In the genomic region with DNA sequence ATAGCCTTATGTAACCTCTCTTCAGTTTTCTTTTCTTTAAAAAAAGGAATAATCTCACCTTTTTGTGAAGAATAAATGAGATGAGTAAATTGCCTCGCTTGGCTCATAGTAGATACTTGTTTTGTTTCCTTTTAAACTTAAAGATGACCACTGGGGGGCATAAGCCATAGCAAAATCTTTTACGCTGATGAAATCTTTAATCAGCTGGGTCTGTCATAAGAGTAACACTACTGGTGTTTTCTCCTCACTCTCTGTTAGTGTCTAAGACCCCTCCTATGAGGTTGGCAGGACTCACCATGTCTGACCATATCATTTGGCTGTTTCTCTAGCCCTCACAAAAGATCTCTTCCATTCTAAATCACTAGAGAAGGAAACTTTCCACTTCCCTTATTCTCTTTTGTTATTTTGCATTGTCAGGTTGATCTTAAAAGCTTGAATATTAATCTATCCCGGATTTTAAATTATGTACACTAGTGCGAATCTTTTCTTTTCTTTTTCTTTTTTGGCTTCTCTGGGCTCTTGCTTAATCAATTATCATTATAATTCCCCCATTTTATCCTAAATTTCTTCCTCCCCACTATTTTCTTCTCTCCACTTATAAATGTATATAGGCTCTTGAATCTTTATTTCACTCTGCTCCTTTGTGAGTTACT, we compare ENCODE assay signal across 8 cellular contexts. TPM values are rescaled to one million over a fixed set of nuclear protein-coding genes. Genes with fewer than 3 reads are reported as not detected.
DNase-seq lines count a peak whose midpoint lies in the region; ATAC-seq, FAIRE-seq and TF ChIP-seq lines count a peak whose summit lies in the region.

No MANE protein-coding gene starts in this region.

- H3K23me2 ChIP-seq in H1 (ENCODE audit: low read depth, low read length) = no peaks in the 10 kb centered on the region

- H3K36me3 ChIP-seq in H1 (ENCODE audit: control insufficient read depth in 2 of 4, insufficient read depth in 4 of 4, low read length in 3 of 4) (no peaks in the 10 kb centered on the region), spleen (no peaks in the 10 kb centered on the region)

- WGBS in H1 (ENCODE audit: extremely low coverage in 1 of 2, insufficient coverage in 1 of 2, insufficient read length in 1 of 2, insufficient replicate concordance in 2 of 2, low coverage in 1 of 2, low lambda C conversion rate in 2 of 2, missing lambda C conversion rate in 1 of 2), 2 experiments = 84% methylated on average over 4 of the region's 4 CpGs; no CpG with 5 or more reads in 1 of the 2 experiments
- 39 to 47% (median 43%) methylated on average over 4 of the region's 4 CpGs for WGBS in spleen, 5 donors

- H2BK12ac ChIP-seq in H1 (ENCODE audit: low read depth, low read length) = no peak overlapping the region

- H3K56ac ChIP-seq in H1 (replicated peaks; ENCODE audit: insufficient read length, low read depth, low read length) = no peak overlapping the region

- H3K18ac ChIP-seq in H1 (ENCODE audit: extremely low read depth, low read length) = no peak overlapping the region

- no peak for ATAC-seq in HG03469 (IDR thresholded peaks at IDR 0.05; ENCODE audit: unreplicated experiment)

- no peak for TF ChIP-seq EP300 in H1 (IDR thresholded peaks at IDR 0.05; ENCODE audit: borderline replicate concordance in 1 of 2, low read depth in 2 of 2, low read length in 2 of 2)

- no peak overlapping the region for H2AFZ ChIP-seq in H1 (ENCODE audit: low read length)

- H4K20me1 ChIP-seq in H1 (replicated peaks in 1 of 2; ENCODE audit: control insufficient read depth in 1 of 2, insufficient read depth in 2 of 2, low read length in 2 of 2) = no peaks in the 10 kb centered on the region

- H3K4me2 ChIP-seq in H1 (ENCODE audit: insufficient read depth in 1 of 2, low read depth in 2 of 2, low read length in 2 of 2) = no peak overlapping the region

- H3K27me3 ChIP-seq in H1 (replicated peaks in 1 of 4; ENCODE audit: control insufficient read depth in 3 of 4, extremely low read depth in 1 of 4, insufficient read depth in 3 of 4, low read length in 3 of 4) (no peaks in the 10 kb centered on the region; a peak in 1 of 7 replicates), spleen (replicated peaks in 1 of 7) (no peaks in the 10 kb centered on the region)

- no peak overlapping the region for H3K9ac ChIP-seq in H1 (replicated peaks in 1 of 4; ENCODE audit: extremely low read depth in 1 of 4, low read depth in 3 of 4, low read length in 3 of 4)

- no peak overlapping the region for H2BK5ac ChIP-seq in H1 (ENCODE audit: low read depth, low read length)

- H3K23ac ChIP-seq in H1 (ENCODE audit: insufficient read length) = no peak overlapping the region

- no peak overlapping the region for H4K91ac ChIP-seq in H1 (replicated peaks; ENCODE audit: insufficient read length, low read length)

- no peak overlapping the region for H3K14ac ChIP-seq in H1 (ENCODE audit: insufficient read length)

- TF ChIP-seq POLR2A in GM12891 (IDR thresholded peaks at IDR 0.05; ENCODE audit: low read depth, low read length) (no peak), H1 (IDR thresholded peaks at IDR 0.05; ENCODE audit: control extremely low read depth in 1 of 2, low read depth in 2 of 2, low read length in 2 of 2) (no peak), spleen (IDR thresholded peaks at IDR 0.05) (no peak)

- intact Hi-C loops in spleen (cut with DNase I; ENCODE audit: low total_unique reads) = no loop called here

- no peak overlapping the region for H3K4me3 ChIP-seq in H1 (ENCODE audit: extremely low read depth in 1 of 4, insufficient read depth in 2 of 4, low read depth in 3 of 4, low read length in 4 of 4)
- no peak overlapping the region for H3K4me3 ChIP-seq in spleen

- H3K9me3 ChIP-seq in H1 (ENCODE audit: insufficient read depth in 2 of 2, low read depth in 1 of 2, low read length in 1 of 2) = no peaks in the 10 kb centered on the region
- no peaks in the 10 kb centered on the region for H3K9me3 ChIP-seq in spleen

- no peak overlapping the region for H4K8ac ChIP-seq in H1 (ENCODE audit: extremely low read depth, insufficient read depth, low read length)

- H3K4me1 ChIP-seq in H1 (replicated peaks in 1 of 4; ENCODE audit: control insufficient read depth in 3 of 4, insufficient read depth in 4 of 4, low read length in 3 of 4) (no peaks in the 10 kb centered on the region), spleen (peaks cover 7 to 56% (median 22%) of the 10 kb centered on the region in 6 donors)

- no peak overlapping the region for H4K5ac ChIP-seq in H1 (ENCODE audit: insufficient read length, low read depth, low read length)

- H2BK20ac ChIP-seq in H1 (ENCODE audit: low read length) = no peak overlapping the region

- H3K27ac ChIP-seq in H1 (ENCODE audit: low read depth, low read length) = no peak overlapping the region
- H3K27ac ChIP-seq in spleen = peak overlapping the region in 6 of 8 donors; percentile 51 to 89 (median 80)

- no peaks in the 10 kb centered on the region for H3K79me2 ChIP-seq in H1 (ENCODE audit: control insufficient read depth in 1 of 2, insufficient read depth in 2 of 2, low read length in 2 of 2)

- in situ Hi-C loops in ACHN (cut with HindIII; ENCODE audit: low pct_ligation_motif_present, low pct_unique_long_range_greater_than_20kb, low sequenced_read_pairs) = no loop called here

- H2AK5ac ChIP-seq in H1 (ENCODE audit: low read depth, low read length) = no peak overlapping the region

- H3K4ac ChIP-seq in H1 (replicated peaks; ENCODE audit: insufficient read length, low read depth, low read length) = no peak overlapping the region

- no peak overlapping the region for H2BK120ac ChIP-seq in H1 (replicated peaks; ENCODE audit: low read depth, low read length)

- H3K79me1 ChIP-seq in H1 (ENCODE audit: low read depth, low read length) = no peaks in the 10 kb centered on the region

- peak; percentile 7; a peak in 1 of 4 replicates for TF ChIP-seq RAD21 in H1 (IDR thresholded peaks at IDR 0.05 in 1 of 2, conservative IDR thresholded peaks at IDR 0.05 in 1 of 2; ENCODE audit: low read depth in 2 of 2, low read length in 2 of 2)

- H2BK15ac ChIP-seq in H1 (ENCODE audit: low read length) = no peak overlapping the region

- CTCF ChIA-PET in H1 (lab: Charles Lee; ENCODE audit: partially characterized antibody) = interaction anchor here (0.8 to 3.5 kb wide), 12 partner anchors 10 to 313 kb away, joined by 3 to 16 read pairs (median 4); a partner anchor contains a TSS

- peak; percentile 87 for FAIRE-seq in GM12891 (lab: Jason Lieb, UNC)
- no peak for FAIRE-seq in H1 (lab: Jason Lieb, UNC)

- TF ChIP-seq CTCF in H1 (IDR thresholded peaks at IDR 0.05; ENCODE audit: control extremely low read depth in 1 of 3, insufficient read depth in 1 of 3, low read depth in 1 of 3, low read length in 3 of 3) = peak in 1 of 3 experiments; percentile 15; a peak in 2 of 4 replicates
- peak in 10 of 11 experiments; percentile 20 to 61 (median 48) for TF ChIP-seq CTCF in spleen (IDR thresholded peaks at IDR 0.05 in 8 of 11, conservative IDR thresholded peaks at IDR 0.05 in 3 of 11)

- peak; percentile 68 for DNase-seq in ACHN
- no peak for DNase-seq in GM12891 (ENCODE audit: insufficient read length, low spot score)
- DNase-seq in OCI-M1 (lab: John Stamatoyannopoulos, UW) = peak; percentile 97
- DNase-seq in H1 (ENCODE audit: low read depth in 1 of 2, low spot score in 2 of 2) = no peak
- no peak for DNase-seq in spleen
- no peak for DNase-seq in NCI-H2029 treated with DMSO at 0.1 percent for 48 hours (lab: John Stamatoyannopoulos, UW)
- no peak for DNase-seq in SHP77 treated with DMSO at 0.1 percent for 48 hours (lab: John Stamatoyannopoulos, UW)

- POLR2A ChIA-PET in H1 (lab: Charles Lee; ENCODE audit: partially characterized antibody) = interaction anchor here (0.6 to 1.8 kb wide), 3 partner anchors 8 to 89 kb away, joined by 3 read pairs; a partner anchor contains a TSS

RNA-seq across cellular contexts. Expression of a gene that starts 12.5 kb away (rescaled TPM):
- polyA plus RNA-seq in GM12891 (2012; ENCODE audit: low read depth, missing spikeins) = 278 TPM
- 3.3 and 3.8 TPM in 2 replicates for total RNA-seq in H1 (2021; fragmentation: NEBNext Ultra II Directional; extraction: Animal tissue kit (Norgen Biotek cat#: 25700))
- polyA plus RNA-seq in H1 (2011; rRNA removed) (1.3 and 1.9 TPM in 2 replicates), spleen (100 to 1,000 TPM in 2 of 3 donors, 10 to 100 TPM in 1; 69.5 to 123 (median 104) TPM)
- 1.6 TPM for polyA plus RNA-seq in H1 (2011; cell fraction: cytosol; rRNA removed)
- polyA plus RNA-seq in H1 (2011; cell fraction: nucleus; rRNA removed) = 6.5 TPM
- polyA plus RNA-seq in H1 (2012, experiment 1 of 2) = 5.3 to 7.8 TPM (median 6.2 TPM) in 4 replicates
- polyA plus RNA-seq in H1 (2012, experiment 2 of 2) = 3.1 TPM
- 1.8 TPM for polyA plus RNA-seq in H1 (2013, experiment 1 of 2)
- polyA plus RNA-seq in H1 (2013, experiment 2 of 2) = 1.5 TPM
- 3.2 and 4.2 TPM in 2 replicates for polyA minus RNA-seq in H1 (2011; rRNA and poly(A)+ RNA removed)
- polyA minus RNA-seq in H1 (2011; cell fraction: cytosol; rRNA and poly(A)+ RNA removed) = 0.44 TPM
- 1.5 TPM for polyA minus RNA-seq in H1 (2011; cell fraction: nucleus; rRNA and poly(A)+ RNA removed)
- 10 to 100 TPM in 5 of 7 donors, 1 to 10 TPM in 2; 8.0 to 59.6 (median 31.4) TPM for total RNA-seq in spleen

RNA-seq across cellular contexts. Expression of a gene that starts 13.0 kb away (rescaled TPM):
- 1.4 TPM for polyA plus RNA-seq in GM12891 (2012; ENCODE audit: low read depth, missing spikeins)
- 44.8 and 46.8 TPM in 2 replicates for total RNA-seq in H1 (2021; fragmentation: NEBNext Ultra II Directional; extraction: Animal tissue kit (Norgen Biotek cat#: 25700))
- polyA plus RNA-seq in H1 (2011; rRNA removed) (25.3 and 47.8 TPM in 2 replicates), spleen (1 to 10 TPM; 2.1 to 4.4 (median 4.2) TPM)
- polyA plus RNA-seq in H1 (2011; cell fraction: cytosol; rRNA removed) = 39.1 TPM
- polyA plus RNA-seq in H1 (2011; cell fraction: nucleus; rRNA removed) = 158 TPM
- polyA plus RNA-seq in H1 (2012, experiment 1 of 2) = 31.9 to 46.9 TPM (median 42.9 TPM) in 4 replicates
- polyA plus RNA-seq in H1 (2012, experiment 2 of 2) = 31.2 TPM
- 36.0 TPM for polyA plus RNA-seq in H1 (2013, experiment 1 of 2)
- polyA plus RNA-seq in H1 (2013, experiment 2 of 2) = 33.6 TPM
- 12.6 and 14.1 TPM in 2 replicates for polyA minus RNA-seq in H1 (2011; rRNA and poly(A)+ RNA removed)
- 18.3 TPM for polyA minus RNA-seq in H1 (2011; cell fraction: cytosol; rRNA and poly(A)+ RNA removed)
- 40.0 TPM for polyA minus RNA-seq in H1 (2011; cell fraction: nucleus; rRNA and poly(A)+ RNA removed)
- total RNA-seq in spleen = 1 to 10 TPM; 2.4 to 5.3 (median 4.5) TPM

RNA-seq across cellular contexts. Expression of a gene that starts 21.8 kb away (rescaled TPM):
- 3.1 TPM for polyA plus RNA-seq in GM12891 (2012; ENCODE audit: low read depth, missing spikeins)
- total RNA-seq in H1 (2021; fragmentation: NEBNext Ultra II Directional; extraction: Animal tissue kit (Norgen Biotek cat#: 25700)) = 5.1 and 5.3 TPM in 2 replicates
- polyA plus RNA-seq in H1 (2011; rRNA removed) (13.8 and 15.8 TPM in 2 replicates), spleen (1 to 10 TPM; 1.0 to 2.8 (median 1.1) TPM)
- 9.7 TPM for polyA plus RNA-seq in H1 (2011; cell fraction: cytosol; rRNA removed)
- 16.7 TPM for polyA plus RNA-seq in H1 (2011; cell fraction: nucleus; rRNA removed)
- 6.8 to 11.1 TPM (median 8.5 TPM) in 4 replicates for polyA plus RNA-seq in H1 (2012, experiment 1 of 2)
- 5.8 TPM for polyA plus RNA-seq in H1 (2012, experiment 2 of 2)
- polyA plus RNA-seq in H1 (2013, experiment 1 of 2) = 9.2 TPM
- polyA plus RNA-seq in H1 (2013, experiment 2 of 2) = 9.8 TPM
- 6.7 and 6.9 TPM in 2 replicates for polyA minus RNA-seq in H1 (2011; rRNA and poly(A)+ RNA removed)
- polyA minus RNA-seq in H1 (2011; cell fraction: cytosol; rRNA and poly(A)+ RNA removed) = 6.5 TPM
- polyA minus RNA-seq in H1 (2011; cell fraction: nucleus; rRNA and poly(A)+ RNA removed) = 3.9 TPM
- 1 to 10 TPM; 1.3 to 6.2 (median 3.0) TPM for total RNA-seq in spleen

RNA-seq across cellular contexts. Expression of a gene that starts 29.6 kb away (rescaled TPM):
- polyA plus RNA-seq in GM12891 (2012; ENCODE audit: low read depth, missing spikeins) = 9.5 TPM
- total RNA-seq in H1 (2021; fragmentation: NEBNext Ultra II Directional; extraction: Animal tissue kit (Norgen Biotek cat#: 25700)) = not detected in 2 replicates
- polyA plus RNA-seq in H1 (2011; rRNA removed) (0.15 TPM in 1 of 2 replicates, not detected in the other), spleen (10 to 100 TPM; 20.3 to 41.2 (median 30.2) TPM)
- not detected for polyA plus RNA-seq in H1 (2011; cell fraction: cytosol; rRNA removed)
- not detected for polyA plus RNA-seq in H1 (2011; cell fraction: nucleus; rRNA removed)
- 0.80 to 2.2 TPM (median 1.2 TPM) in 4 replicates for polyA plus RNA-seq in H1 (2012, experiment 1 of 2)
- 2.1 TPM for polyA plus RNA-seq in H1 (2012, experiment 2 of 2)
- not detected for polyA plus RNA-seq in H1 (2013, experiment 1 of 2)
- polyA plus RNA-seq in H1 (2013, experiment 2 of 2) = not detected
- not detected in 2 replicates for polyA minus RNA-seq in H1 (2011; rRNA and poly(A)+ RNA removed)
- polyA minus RNA-seq in H1 (2011; cell fraction: cytosol; rRNA and poly(A)+ RNA removed) = not detected
- polyA minus RNA-seq in H1 (2011; cell fraction: nucleus; rRNA and poly(A)+ RNA removed) = not detected
- total RNA-seq in spleen = 10 to 100 TPM; 21.9 to 58.7 (median 33.9) TPM

RNA-seq across cellular contexts. Expression of a gene that starts 31.7 kb away (rescaled TPM):
- polyA plus RNA-seq in GM12891 (2012; ENCODE audit: low read depth, missing spikeins) = 12.7 TPM
- 20.2 and 22.1 TPM in 2 replicates for total RNA-seq in H1 (2021; fragmentation: NEBNext Ultra II Directional; extraction: Animal tissue kit (Norgen Biotek cat#: 25700))
- polyA plus RNA-seq in H1 (2011; rRNA removed) (11.9 and 19.6 TPM in 2 replicates), spleen (10 to 100 TPM; 33.0 to 54.5 (median 51.4) TPM)
- 8.6 TPM for polyA plus RNA-seq in H1 (2011; cell fraction: cytosol; rRNA removed)
- polyA plus RNA-seq in H1 (2011; cell fraction: nucleus; rRNA removed) = 55.1 TPM
- 13.7 to 21.2 TPM (median 20.2 TPM) in 4 replicates for polyA plus RNA-seq in H1 (2012, experiment 1 of 2)
- polyA plus RNA-seq in H1 (2012, experiment 2 of 2) = 16.9 TPM
- 16.6 TPM for polyA plus RNA-seq in H1 (2013, experiment 1 of 2)
- polyA plus RNA-seq in H1 (2013, experiment 2 of 2) = 15.0 TPM
- 8.3 and 8.7 TPM in 2 replicates for polyA minus RNA-seq in H1 (2011; rRNA and poly(A)+ RNA removed)
- 6.9 TPM for polyA minus RNA-seq in H1 (2011; cell fraction: cytosol; rRNA and poly(A)+ RNA removed)
- polyA minus RNA-seq in H1 (2011; cell fraction: nucleus; rRNA and poly(A)+ RNA removed) = 21.6 TPM
- total RNA-seq in spleen = 10 to 100 TPM; 33.0 to 68.7 (median 48.2) TPM

Comparison
In these comparisons a context has a peak if more than half of its experiments do, and no peak if none do; other contexts are left out.
1. DNase-seq: peak in ACHN (single experiment) and OCI-M1 (single experiment); none in GM12891 (single experiment), H1 (0 of 2), spleen (single experiment), NCI-H2029 treated with DMSO at 0.1 percent for 48 hours (single experiment) and SHP77 treated with DMSO at 0.1 percent for 48 hours (single experiment).